Comparison of ENCODE assay signal across 8 cellular contexts in genomic region chr14:56482306-56482705, GRCh38.
DNase-seq lines count a peak whose midpoint lies in the region; ATAC-seq and TF ChIP-seq lines count a peak whose summit lies in the region.
"Had no signal": no experiment of that assay in that cellular context is flagged by ENCODE, and none has a peak within 500 bp of the region (broad histone marks: within the 10 kb centered on the region; RNA-seq: fewer than 3 reads in every experiment).

No MANE protein-coding gene starts in this region.

- H3K4me3 ChIP-seq in MM.1S (ENCODE audit: low read length) = no peak overlapping the region
- H3K4me3 ChIP-seq in WERI-Rb-1 (ENCODE audit: low read depth, low read length) = no peak overlapping the region
- no peak overlapping the region for H3K4me3 ChIP-seq in mucosa of descending colon

- no peaks in the 10 kb centered on the region for H3K79me2 ChIP-seq in MM.1S (ENCODE audit: low read length)

- H3K27ac ChIP-seq in MM.1S (ENCODE audit: low read length) (no peak overlapping the region), WERI-Rb-1 (no peak overlapping the region)

- H2AFZ ChIP-seq in MM.1S (ENCODE audit: low read length) = no peak overlapping the region

- DNase-seq in GM10266 (ENCODE audit: extremely low spot score) = peak; percentile 8
- no peak for DNase-seq in MM.1S
- peak; percentile 61 for DNase-seq in WERI-Rb-1
- peak in 1 of 3 donors; percentile 12 for DNase-seq in mucosa of descending colon
- DNase-seq in hepatic stellate cell (ENCODE audit: low spot score) = no peak
- DNase-seq: activated T-cell treated with anti-CD3 and anti-CD28 coated beads for 4 hours had no signal

- H3K27me3 ChIP-seq in MM.1S (replicated peaks; ENCODE audit: insufficient read depth, low read length) = no peaks in the 10 kb centered on the region
- H3K27me3 ChIP-seq in WERI-Rb-1 (ENCODE audit: insufficient read depth, low read depth, severe bottlenecking) = no peaks in the 10 kb centered on the region

- intact Hi-C loops in mucosa of descending colon (cut with DNase I, micrococcal nuclease) = no loop called here

- H3F3A ChIP-seq in MM.1S (ENCODE audit: insufficient read depth, low read length) = no peaks in the 10 kb centered on the region

- H3K4me1 ChIP-seq in MM.1S (ENCODE audit: low read length) = no peaks in the 10 kb centered on the region
- H3K4me1 ChIP-seq in mucosa of descending colon (ENCODE audit: low read depth) = no peaks in the 10 kb centered on the region

- no peak overlapping the region for H3K9ac ChIP-seq in MM.1S (ENCODE audit: low read length)

- TF ChIP-seq CTCF in GM10266 (IDR thresholded peaks at IDR 0.05; ENCODE audit: control insufficient read depth, insufficient read depth, low read depth, missing control alignments) = peak; percentile 21
- TF ChIP-seq CTCF in MM.1S (IDR thresholded peaks at IDR 0.05; ENCODE audit: low read length) = peak; percentile 21; the same call in 1 of the 2 replicates
- peak; percentile 66 for TF ChIP-seq CTCF in WERI-Rb-1 (IDR thresholded peaks at IDR 0.05; ENCODE audit: low read depth, low read length)
- no peak for TF ChIP-seq CTCF in mucosa of descending colon (IDR thresholded peaks at IDR 0.05)

- no peak overlapping the region for H3K4me2 ChIP-seq in MM.1S (ENCODE audit: low read depth, low read length)

- H4K20me1 ChIP-seq in MM.1S (ENCODE audit: insufficient read depth, low read length) = no peaks in the 10 kb centered on the region

- H3K9me2 ChIP-seq in MM.1S (replicated peaks; ENCODE audit: insufficient read depth, low read length) = no peaks in the 10 kb centered on the region

- H3K9me3 ChIP-seq in MM.1S (replicated peaks; ENCODE audit: insufficient read depth, low read length) (no peaks in the 10 kb centered on the region), WERI-Rb-1 (ENCODE audit: severe bottlenecking) (no peaks in the 10 kb centered on the region), mucosa of descending colon (no peaks in the 10 kb centered on the region)

- ATAC-seq in mucosa of descending colon (peak; percentile 41), SK-N-SH treated with all-trans-retinoic acid at 6 μM for 48 hours (no peak), GM18873 (IDR thresholded peaks at IDR 0.05; ENCODE audit: low FRiP score, unreplicated experiment) (no peak)

- H3K36me3 ChIP-seq in MM.1S (replicated peaks; ENCODE audit: insufficient read depth, low read length) = no peaks in the 10 kb centered on the region
- H3K36me3 ChIP-seq in WERI-Rb-1 = no peaks in the 10 kb centered on the region
- H3K36me3 ChIP-seq in mucosa of descending colon (ENCODE audit: low read depth) = no peaks in the 10 kb centered on the region

TF ChIP-seq in SK-N-SH treated with all-trans-retinoic acid at 6 μM for 48 hours, 23 proteins besides CTCF, POLR2A, EP300 and RAD21:
- TF ChIP-seq OSR1 (CRISPR knock-in tag; IDR thresholded peaks at IDR 0.05) (no peak), TCF4 (CRISPR knock-in tag; IDR thresholded peaks at IDR 0.05; ENCODE audit: borderline replicate concordance) (no peak), ZFP30 (CRISPR knock-in tag; IDR thresholded peaks at IDR 0.05) (no peak), CREB5 (CRISPR knock-in tag; IDR thresholded peaks at IDR 0.05; ENCODE audit: low read depth) (no peak), TOX (CRISPR knock-in tag; IDR thresholded peaks at IDR 0.05; ENCODE audit: borderline replicate concordance) (no peak), ZNF8 (CRISPR knock-in tag; IDR thresholded peaks at IDR 0.05) (no peak), ZFP3 (CRISPR knock-in tag; IDR thresholded peaks at IDR 0.05) (no peak), ESRRG (CRISPR knock-in tag; IDR thresholded peaks at IDR 0.05) (no peak), PATZ1 (CRISPR knock-in tag; IDR thresholded peaks at IDR 0.05; ENCODE audit: borderline replicate concordance) (no peak), RARB (CRISPR knock-in tag; IDR thresholded peaks at IDR 0.05) (no peak), ZC3H10 (CRISPR knock-in tag; IDR thresholded peaks at IDR 0.05) (no peak), CSRNP3 (CRISPR knock-in tag; IDR thresholded peaks at IDR 0.05) (no peak), ZNF565 (CRISPR knock-in tag; conservative IDR thresholded peaks at IDR 0.05; ENCODE audit: low read depth) (no peak), ZNF70 (CRISPR knock-in tag; IDR thresholded peaks at IDR 0.05) (no peak), PPARA (CRISPR knock-in tag; IDR thresholded peaks at IDR 0.05; ENCODE audit: borderline replicate concordance) (no peak), GLIS3 (CRISPR knock-in tag; IDR thresholded peaks at IDR 0.05) (no peak)
TF ChIP-seq in SK-N-SH treated with all-trans-retinoic acid at 6 μM for 48 hours: peak in this region for 0.

Comparison
In these comparisons a context has a peak if more than half of its experiments do, and no peak if none do; other contexts are left out.
1. DNase-seq: peak in GM10266 (single experiment) and WERI-Rb-1 (single experiment); none in MM.1S (single experiment) and hepatic stellate cell (single experiment).